Comparison of ENCODE assay signal across 8 cellular contexts in genomic region chr2:181953773-181954537, GRCh38. TPM values are rescaled to one million over a fixed set of nuclear protein-coding genes. Genes with fewer than 3 reads are reported as not detected.
DNase-seq lines count a peak whose midpoint lies in the region; ATAC-seq and TF ChIP-seq lines count a peak whose summit lies in the region.

No MANE protein-coding gene starts in this region.

- ATAC-seq in HG02759 (IDR thresholded peaks at IDR 0.05; ENCODE audit: unreplicated experiment): peak; percentile 81
- ATAC-seq in thoracic aorta (ENCODE audit: insufficient number of reproducible peaks, low FRiP score, low read depth): no peak

- H3K27ac ChIP-seq in neural progenitor cell: no peak overlapping the region
- H3K27ac ChIP-seq in thoracic aorta: no peak overlapping the region

- H3K79me2 ChIP-seq in neural progenitor cell (ENCODE audit: low read depth): no peaks in the 10 kb centered on the region

- H3K4me3 Mint-ChIP-seq in neural progenitor cell: peak overlapping the region; percentile 82

- H3K9me3 ChIP-seq in NT2/D1 (ENCODE audit: insufficient read depth, low read length) (no peaks in the 10 kb centered on the region), neural progenitor cell (ENCODE audit: low read depth) (no peaks in the 10 kb centered on the region), thoracic aorta (no peaks in the 10 kb centered on the region)

- peak overlapping the region; percentile 69 for H3K4me2 ChIP-seq in neural progenitor cell

- H3K36me3 ChIP-seq in NT2/D1 (ENCODE audit: insufficient read depth, insufficient read length, low read length) (no peaks in the 10 kb centered on the region), neural progenitor cell (no peaks in the 10 kb centered on the region), thoracic aorta (no peaks in the 10 kb centered on the region)

- peak; percentile 74 for TF ChIP-seq CTCF in GM12873 (IDR thresholded peaks at IDR 0.05; ENCODE audit: insufficient read depth, low read depth, low read length, missing control alignments)
- TF ChIP-seq CTCF in fibroblast of mammary gland (conservative IDR thresholded peaks at IDR 0.05; ENCODE audit: control insufficient read depth, insufficient read depth, low read depth, low read length): peak; percentile 57
- TF ChIP-seq CTCF in neural progenitor cell (IDR thresholded peaks at IDR 0.05): peak; percentile 81
- peak; percentile 63 for TF ChIP-seq CTCF in thoracic aorta (IDR thresholded peaks at IDR 0.05)

- H3K4me1 ChIP-seq in NT2/D1 (ENCODE audit: insufficient read depth, insufficient read length): no peaks in the 10 kb centered on the region
- H3K4me1 ChIP-seq in neural progenitor cell: peaks cover 4% of the 10 kb centered on the region
- peaks cover 0 to 6% of the 10 kb centered on the region in 2 donors for H3K4me1 ChIP-seq in thoracic aorta (ENCODE audit: control insufficient read depth in 1 of 2, low read depth in 2 of 2)

- no peaks in the 10 kb centered on the region for H4K20me1 ChIP-seq in neural progenitor cell (ENCODE audit: low read depth)

- H3K4me1 Mint-ChIP-seq in neural progenitor cell: peaks cover 6% of the 10 kb centered on the region

- no peaks in the 10 kb centered on the region for H3K9me3 Mint-ChIP-seq in neural progenitor cell

- peak overlapping the region; percentile 68 for H3K27ac Mint-ChIP-seq in neural progenitor cell

- no peaks in the 10 kb centered on the region for H3K36me3 Mint-ChIP-seq in neural progenitor cell

- no peaks in the 10 kb centered on the region for H3F3A ChIP-seq in neural progenitor cell (ENCODE audit: low read depth)

- no peak overlapping the region for H3K4me3 ChIP-seq in NT2/D1 (ENCODE audit: insufficient read length, low read depth)
- peak overlapping the region; percentile 14 for H3K4me3 ChIP-seq in fibroblast of mammary gland (ENCODE audit: control insufficient read depth, low read depth, low read length)
- peak overlapping the region; percentile 48 for H3K4me3 ChIP-seq in neural progenitor cell
- H3K4me3 ChIP-seq in thoracic aorta: peak overlapping the region; percentile 65

- peak overlapping the region; percentile 17 for H3K9ac ChIP-seq in NT2/D1 (ENCODE audit: insufficient read length, low read depth)
- no peak overlapping the region for H3K9ac ChIP-seq in neural progenitor cell

- H2AFZ ChIP-seq in neural progenitor cell (replicated peaks): peak overlapping the region; percentile 75

- H3K27me3 ChIP-seq in NT2/D1 (ENCODE audit: insufficient read depth, insufficient read length) (no peaks in the 10 kb centered on the region), neural progenitor cell (no peaks in the 10 kb centered on the region), thoracic aorta (replicated peaks; ENCODE audit: insufficient read depth) (no peaks in the 10 kb centered on the region)

- DNase-seq in NT2/D1 (ENCODE audit: low read depth, low spot score) (peak; percentile 79), fibroblast of mammary gland (ENCODE audit: low read depth) (peak; percentile 65), neural progenitor cell (ENCODE audit: low spot score) (peak; percentile 90), thoracic aorta (ENCODE audit: low spot score) (peak; percentile 6), NCI-H2029 (lab: John Stamatoyannopoulos, UW) (no peak)
- DNase-seq in activated T-cell treated with anti-CD3 and anti-CD28 coated beads, Interleukin-2, amount 50 U/mL, for 1 hour: peak; percentile 49

- no peaks in the 10 kb centered on the region for H3K27me3 Mint-ChIP-seq in neural progenitor cell (ENCODE audit: insufficient read depth, low read depth)

RNA-seq across cellular contexts. Expression of gene PPP1R1C, which starts 31.7 kb away (rescaled TPM):
- total RNA-seq in neural progenitor cell (ENCODE audit: low replicate concordance) (5.5 and 9.3 TPM in 2 replicates), thoracic aorta (not detected)
